ENCODE assay signal across 12 cellular contexts in the genomic region with DNA sequence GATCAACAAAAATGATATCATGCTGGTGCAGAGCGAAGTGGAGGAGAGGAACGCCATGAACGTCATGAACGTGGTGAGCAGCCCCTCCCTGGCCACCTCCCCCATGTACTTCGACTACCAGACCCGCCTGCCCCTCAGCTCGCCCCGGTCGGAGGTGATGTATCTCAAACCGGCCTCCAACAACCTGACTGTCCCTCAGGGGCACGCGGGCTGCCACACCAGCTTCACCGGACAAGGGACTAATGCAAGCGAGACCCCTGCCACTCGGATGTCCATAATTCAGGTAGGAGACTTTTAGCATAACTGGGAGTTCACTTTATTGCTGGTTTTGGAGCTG. TPM values are rescaled to one million over a fixed set of nuclear protein-coding genes. Genes with fewer than 3 reads are reported as not detected.
DNase-seq lines count a peak whose midpoint lies in the region; ATAC-seq and TF ChIP-seq lines count a peak whose summit lies in the region.
"Had no signal": no experiment of that assay in that cellular context is flagged by ENCODE, and none has a peak within 500 bp of the region (broad histone marks: within the 10 kb centered on the region; RNA-seq: fewer than 3 reads in every experiment).

No MANE protein-coding gene starts in this region.

- TF ChIP-seq EP300 in sigmoid colon (IDR thresholded peaks at IDR 0.05): no peak

- H3K4me1 ChIP-seq in GM23338 (ENCODE audit: insufficient read depth) (peaks cover 11% of the 10 kb centered on the region), ectodermal cell (ENCODE audit: control insufficient read depth, insufficient read depth, low read length) (peaks cover 11% of the 10 kb centered on the region), sigmoid colon (peaks cover 0 to 32% (median 26%) of the 10 kb centered on the region in 4 donors)

- peaks cover 52% of the 10 kb centered on the region for H3K27me3 Mint-ChIP-seq in GM23338 (ENCODE audit: insufficient read depth, low read depth, poor library complexity)

- no peaks in the 10 kb centered on the region for H3K9me3 ChIP-seq in ectodermal cell (ENCODE audit: control insufficient read depth, low read length)
- H3K9me3 ChIP-seq in sigmoid colon: no peaks in the 10 kb centered on the region

- H4K20me1 ChIP-seq in GM23338 (replicated peaks; ENCODE audit: insufficient read depth): no peaks in the 10 kb centered on the region; the same call in 1 of the 2 replicates

- H3K4me2 ChIP-seq in GM23338: peak overlapping the region; percentile 99

- no peaks in the 10 kb centered on the region for H3K9me2 ChIP-seq in GM23338 (ENCODE audit: insufficient read depth)

- H3K27me3 ChIP-seq in GM23338 (ENCODE audit: insufficient read depth) (peaks cover 78% of the 10 kb centered on the region), ectodermal cell (ENCODE audit: control insufficient read depth, insufficient read depth, low read length, poor library complexity, severe bottlenecking) (peaks cover 71% of the 10 kb centered on the region), layer of hippocampus (ENCODE audit: control insufficient read depth, insufficient read depth, low read length) (peaks cover 6% of the 10 kb centered on the region), sigmoid colon (peaks cover 23 to 55% (median 38%) of the 10 kb centered on the region in 3 donors)

- peaks cover 16% of the 10 kb centered on the region for H3K4me1 Mint-ChIP-seq in GM23338

- H2AFZ ChIP-seq in GM23338: peak overlapping the region; percentile 91

- TF ChIP-seq CTCF in GM23338 (conservative IDR thresholded peaks at IDR 0.05; ENCODE audit: low read depth in 2 of 2) (no peak), sigmoid colon (IDR thresholded peaks at IDR 0.05) (no peak)

- DNase-seq in GM23338 (ENCODE audit: low spot score) (peak; percentile 43), sigmoid colon (no peak), COLO829 (ENCODE audit: low spot score) (no peak), GDM1 (lab: John Stamatoyannopoulos, UW) (no peak), NCI-H2029 (lab: John Stamatoyannopoulos, UW) (no peak), NCI-H1436 treated with DMSO at 0.1 percent for 48 hours (lab: John Stamatoyannopoulos, UW) (no peak)
- DNase-seq: activated effector memory CD4-positive, alpha-beta T cell treated with anti-CD3 and anti-CD28 coated beads, Interleukin-2, amount 50 U/mL, for 16 hours; GOT3; NCI-H345; SHP77 treated with DMSO at 0.1 percent for 48 hours had no signal

- no peaks in the 10 kb centered on the region; the same call in 1 of the 3 replicates for H3K9me3 Mint-ChIP-seq in GM23338

- H3K27ac Mint-ChIP-seq in GM23338: no peak overlapping the region

- ATAC-seq in GM23338: no peak

- intact Hi-C loops in sigmoid colon (cut with DNase I): no loop called here

- H3K27ac ChIP-seq in GM23338 (ENCODE audit: low read depth): no peak overlapping the region
- H3K27ac ChIP-seq in ectodermal cell (ENCODE audit: insufficient read depth, low read depth, low read length, poor library complexity, severe bottlenecking): no peak overlapping the region
- peak overlapping the region; percentile 82 for H3K27ac ChIP-seq in layer of hippocampus (ENCODE audit: low read depth, low read length)
- H3K27ac ChIP-seq in sigmoid colon: peak overlapping the region in 2 of 4 donors; percentile 7 to 75

- 11 to 13% methylated on average over 15 of the region's 15 CpGs for WGBS in ectodermal cell, 2 experiments
- WGBS in sigmoid colon, 2 donors: 16 to 27% methylated on average over 15 of the region's 15 CpGs

- H3K79me2 ChIP-seq in GM23338 (replicated peaks; ENCODE audit: insufficient read depth): no peaks in the 10 kb centered on the region

- peak overlapping the region; percentile 89 for H3K4me3 Mint-ChIP-seq in GM23338

- H3K36me3 Mint-ChIP-seq in GM23338 (ENCODE audit: low read depth): no peaks in the 10 kb centered on the region

- H3F3A ChIP-seq in GM23338 (replicated peaks; ENCODE audit: low read depth): peaks cover 16% of the 10 kb centered on the region

- peak overlapping the region; percentile 81 for H3K4me3 ChIP-seq in GM23338
- H3K4me3 ChIP-seq in ectodermal cell (ENCODE audit: insufficient read depth, low read depth, low read length): peak overlapping the region; percentile 53
- peak overlapping the region; percentile 18 to 54 (median 48) for H3K4me3 ChIP-seq in sigmoid colon

- H3K36me3 ChIP-seq in GM23338 (ENCODE audit: insufficient read depth) (no peaks in the 10 kb centered on the region), ectodermal cell (ENCODE audit: control insufficient read depth, insufficient read depth, low read length) (no peaks in the 10 kb centered on the region), sigmoid colon (no peaks in the 10 kb centered on the region)

- no peak for TF ChIP-seq POLR2A in sigmoid colon (IDR thresholded peaks at IDR 0.05)

TF ChIP-seq in GM23338, 12 proteins besides CTCF, POLR2A, EP300 and RAD21 (continues in another document):
- no peak for TF ChIP-seq EZH2phosphoT487 (IDR thresholded peaks at IDR 0.05; ENCODE audit: unreplicated experiment)
- TF ChIP-seq, protein P1, sequence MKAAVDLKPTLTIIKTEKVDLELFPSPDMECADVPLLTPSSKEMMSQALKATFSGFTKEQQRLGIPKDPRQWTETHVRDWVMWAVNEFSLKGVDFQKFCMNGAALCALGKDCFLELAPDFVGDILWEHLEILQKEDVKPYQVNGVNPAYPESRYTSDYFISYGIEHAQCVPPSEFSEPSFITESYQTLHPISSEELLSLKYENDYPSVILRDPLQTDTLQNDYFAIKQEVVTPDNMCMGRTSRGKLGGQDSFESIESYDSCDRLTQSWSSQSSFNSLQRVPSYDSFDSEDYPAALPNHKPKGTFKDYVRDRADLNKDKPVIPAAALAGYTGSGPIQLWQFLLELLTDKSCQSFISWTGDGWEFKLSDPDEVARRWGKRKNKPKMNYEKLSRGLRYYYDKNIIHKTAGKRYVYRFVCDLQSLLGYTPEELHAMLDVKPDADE (IDR thresholded peaks at IDR 0.05): no peak
- no peak for TF ChIP-seq ZNF114 (CRISPR knock-in tag; IDR thresholded peaks at IDR 0.05)
- TF ChIP-seq CREB1 (CRISPR knock-in tag; IDR thresholded peaks at IDR 0.05; ENCODE audit: low read depth): no peak
- TF ChIP-seq, protein P2, sequence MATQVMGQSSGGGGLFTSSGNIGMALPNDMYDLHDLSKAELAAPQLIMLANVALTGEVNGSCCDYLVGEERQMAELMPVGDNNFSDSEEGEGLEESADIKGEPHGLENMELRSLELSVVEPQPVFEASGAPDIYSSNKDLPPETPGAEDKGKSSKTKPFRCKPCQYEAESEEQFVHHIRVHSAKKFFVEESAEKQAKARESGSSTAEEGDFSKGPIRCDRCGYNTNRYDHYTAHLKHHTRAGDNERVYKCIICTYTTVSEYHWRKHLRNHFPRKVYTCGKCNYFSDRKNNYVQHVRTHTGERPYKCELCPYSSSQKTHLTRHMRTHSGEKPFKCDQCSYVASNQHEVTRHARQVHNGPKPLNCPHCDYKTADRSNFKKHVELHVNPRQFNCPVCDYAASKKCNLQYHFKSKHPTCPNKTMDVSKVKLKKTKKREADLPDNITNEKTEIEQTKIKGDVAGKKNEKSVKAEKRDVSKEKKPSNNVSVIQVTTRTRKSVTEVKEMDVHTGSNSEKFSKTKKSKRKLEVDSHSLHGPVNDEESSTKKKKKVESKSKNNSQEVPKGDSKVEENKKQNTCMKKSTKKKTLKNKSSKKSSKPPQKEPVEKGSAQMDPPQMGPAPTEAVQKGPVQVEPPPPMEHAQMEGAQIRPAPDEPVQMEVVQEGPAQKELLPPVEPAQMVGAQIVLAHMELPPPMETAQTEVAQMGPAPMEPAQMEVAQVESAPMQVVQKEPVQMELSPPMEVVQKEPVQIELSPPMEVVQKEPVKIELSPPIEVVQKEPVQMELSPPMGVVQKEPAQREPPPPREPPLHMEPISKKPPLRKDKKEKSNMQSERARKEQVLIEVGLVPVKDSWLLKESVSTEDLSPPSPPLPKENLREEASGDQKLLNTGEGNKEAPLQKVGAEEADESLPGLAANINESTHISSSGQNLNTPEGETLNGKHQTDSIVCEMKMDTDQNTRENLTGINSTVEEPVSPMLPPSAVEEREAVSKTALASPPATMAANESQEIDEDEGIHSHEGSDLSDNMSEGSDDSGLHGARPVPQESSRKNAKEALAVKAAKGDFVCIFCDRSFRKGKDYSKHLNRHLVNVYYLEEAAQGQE (IDR thresholded peaks at IDR 0.05; ENCODE audit: unreplicated experiment): no peak
- no peak for TF ChIP-seq JUNB (IDR thresholded peaks at IDR 0.05; ENCODE audit: unreplicated experiment)

RNA-seq across cellular contexts. Expression of a gene that starts 3.3 kb away (rescaled TPM):
- 1.3 and 1.4 TPM in 2 replicates for total RNA-seq in GM23338 (2014; rRNA removed; shearing (Covaris generic))
- 0.27 and 0.35 TPM in 2 replicates for polyA plus RNA-seq in GM23338 (2016; fragmentation: Nextera tagmentation; extraction: Ambion mirVana)
- 2.8 TPM for polyA plus RNA-seq in ectodermal cell (2013, experiment 1 of 4)
- polyA plus RNA-seq in ectodermal cell (2013, experiment 2 of 4): 3.8 TPM
- polyA plus RNA-seq in ectodermal cell (2013, experiment 3 of 4): 4.8 TPM
- 6.3 TPM for polyA plus RNA-seq in ectodermal cell (2013, experiment 4 of 4)
- 1 to 10 TPM; 2.8 to 5.0 (median 4.0) TPM for total RNA-seq in sigmoid colon
- 1 to 10 TPM in 1 of 3 donors, under 1 TPM in 2; under 0.01 to 1.2 (median under 0.01) TPM for polyA plus RNA-seq in sigmoid colon
